Comparison of ENCODE assay signal across 2 cellular contexts in genomic region chr1:242586355-242586670, GRCh38.
TF ChIP-seq lines count a peak whose summit lies in the region.

No MANE protein-coding gene starts in this region.

TF ChIP-seq in GM23338, 12 proteins besides CTCF, POLR2A, EP300 and RAD21 (continued from another document):
- TF ChIP-seq, protein P1, sequence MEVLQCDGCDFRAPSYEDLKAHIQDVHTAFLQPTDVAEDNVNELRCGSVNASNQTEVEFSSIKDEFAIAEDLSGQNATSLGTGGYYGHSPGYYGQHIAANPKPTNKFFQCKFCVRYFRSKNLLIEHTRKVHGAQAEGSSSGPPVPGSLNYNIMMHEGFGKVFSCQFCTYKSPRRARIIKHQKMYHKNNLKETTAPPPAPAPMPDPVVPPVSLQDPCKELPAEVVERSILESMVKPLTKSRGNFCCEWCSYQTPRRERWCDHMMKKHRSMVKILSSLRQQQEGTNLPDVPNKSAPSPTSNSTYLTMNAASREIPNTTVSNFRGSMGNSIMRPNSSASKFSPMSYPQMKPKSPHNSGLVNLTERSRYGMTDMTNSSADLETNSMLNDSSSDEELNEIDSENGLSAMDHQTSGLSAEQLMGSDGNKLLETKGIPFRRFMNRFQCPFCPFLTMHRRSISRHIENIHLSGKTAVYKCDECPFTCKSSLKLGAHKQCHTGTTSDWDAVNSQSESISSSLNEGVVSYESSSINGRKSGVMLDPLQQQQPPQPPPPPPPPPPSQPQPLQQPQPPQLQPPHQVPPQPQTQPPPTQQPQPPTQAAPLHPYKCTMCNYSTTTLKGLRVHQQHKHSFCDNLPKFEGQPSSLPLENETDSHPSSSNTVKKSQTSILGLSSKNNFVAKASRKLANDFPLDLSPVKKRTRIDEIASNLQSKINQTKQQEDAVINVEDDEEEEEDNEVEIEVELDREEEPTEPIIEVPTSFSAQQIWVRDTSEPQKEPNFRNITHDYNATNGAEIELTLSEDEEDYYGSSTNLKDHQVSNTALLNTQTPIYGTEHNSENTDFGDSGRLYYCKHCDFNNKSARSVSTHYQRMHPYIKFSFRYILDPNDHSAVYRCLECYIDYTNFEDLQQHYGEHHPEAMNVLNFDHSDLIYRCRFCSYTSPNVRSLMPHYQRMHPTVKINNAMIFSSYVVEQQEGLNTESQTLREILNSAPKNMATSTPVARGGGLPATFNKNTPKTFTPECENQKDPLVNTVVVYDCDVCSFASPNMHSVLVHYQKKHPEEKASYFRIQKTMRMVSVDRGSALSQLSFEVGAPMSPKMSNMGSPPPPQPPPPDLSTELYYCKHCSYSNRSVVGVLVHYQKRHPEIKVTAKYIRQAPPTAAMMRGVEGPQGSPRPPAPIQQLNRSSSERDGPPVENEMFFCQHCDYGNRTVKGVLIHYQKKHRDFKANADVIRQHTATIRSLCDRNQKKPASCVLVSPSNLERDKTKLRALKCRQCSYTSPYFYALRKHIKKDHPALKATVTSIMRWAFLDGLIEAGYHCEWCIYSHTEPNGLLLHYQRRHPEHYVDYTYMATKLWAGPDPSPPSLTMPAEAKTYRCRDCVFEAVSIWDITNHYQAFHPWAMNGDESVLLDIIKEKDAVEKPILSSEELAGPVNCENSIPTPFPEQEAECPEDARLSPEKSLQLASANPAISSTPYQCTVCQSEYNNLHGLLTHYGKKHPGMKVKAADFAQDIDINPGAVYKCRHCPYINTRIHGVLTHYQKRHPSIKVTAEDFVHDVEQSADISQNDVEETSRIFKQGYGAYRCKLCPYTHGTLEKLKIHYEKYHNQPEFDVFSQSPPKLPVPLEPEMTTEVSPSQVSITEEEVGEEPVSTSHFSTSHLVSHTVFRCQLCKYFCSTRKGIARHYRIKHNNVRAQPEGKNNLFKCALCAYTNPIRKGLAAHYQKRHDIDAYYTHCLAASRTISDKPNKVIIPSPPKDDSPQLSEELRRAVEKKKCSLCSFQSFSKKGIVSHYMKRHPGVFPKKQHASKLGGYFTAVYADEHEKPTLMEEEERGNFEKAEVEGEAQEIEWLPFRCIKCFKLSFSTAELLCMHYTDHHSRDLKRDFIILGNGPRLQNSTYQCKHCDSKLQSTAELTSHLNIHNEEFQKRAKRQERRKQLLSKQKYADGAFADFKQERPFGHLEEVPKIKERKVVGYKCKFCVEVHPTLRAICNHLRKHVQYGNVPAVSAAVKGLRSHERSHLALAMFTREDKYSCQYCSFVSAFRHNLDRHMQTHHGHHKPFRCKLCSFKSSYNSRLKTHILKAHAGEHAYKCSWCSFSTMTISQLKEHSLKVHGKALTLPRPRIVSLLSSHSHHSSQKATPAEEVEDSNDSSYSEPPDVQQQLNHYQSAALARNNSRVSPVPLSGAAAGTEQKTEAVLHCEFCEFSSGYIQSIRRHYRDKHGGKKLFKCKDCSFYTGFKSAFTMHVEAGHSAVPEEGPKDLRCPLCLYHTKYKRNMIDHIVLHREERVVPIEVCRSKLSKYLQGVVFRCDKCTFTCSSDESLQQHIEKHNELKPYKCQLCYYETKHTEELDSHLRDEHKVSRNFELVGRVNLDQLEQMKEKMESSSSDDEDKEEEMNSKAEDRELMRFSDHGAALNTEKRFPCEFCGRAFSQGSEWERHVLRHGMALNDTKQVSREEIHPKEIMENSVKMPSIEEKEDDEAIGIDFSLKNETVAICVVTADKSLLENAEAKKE (CRISPR knock-in tag; IDR thresholded peaks at IDR 0.05) = no peak
- no peak for TF ChIP-seq CREB1 (CRISPR knock-in tag; IDR thresholded peaks at IDR 0.05; ENCODE audit: low read depth)
- no peak for TF ChIP-seq ZNF331 (CRISPR knock-in tag; IDR thresholded peaks at IDR 0.05; ENCODE audit: low read depth)
- no peak for TF ChIP-seq REST (IDR thresholded peaks at IDR 0.05; ENCODE audit: unreplicated experiment)
- TF ChIP-seq ZNF114 (CRISPR knock-in tag; IDR thresholded peaks at IDR 0.05) = no peak

TF ChIP-seq in H1, 55 proteins besides CTCF, POLR2A, EP300 and RAD21:
- TF ChIP-seq, protein P2, sequence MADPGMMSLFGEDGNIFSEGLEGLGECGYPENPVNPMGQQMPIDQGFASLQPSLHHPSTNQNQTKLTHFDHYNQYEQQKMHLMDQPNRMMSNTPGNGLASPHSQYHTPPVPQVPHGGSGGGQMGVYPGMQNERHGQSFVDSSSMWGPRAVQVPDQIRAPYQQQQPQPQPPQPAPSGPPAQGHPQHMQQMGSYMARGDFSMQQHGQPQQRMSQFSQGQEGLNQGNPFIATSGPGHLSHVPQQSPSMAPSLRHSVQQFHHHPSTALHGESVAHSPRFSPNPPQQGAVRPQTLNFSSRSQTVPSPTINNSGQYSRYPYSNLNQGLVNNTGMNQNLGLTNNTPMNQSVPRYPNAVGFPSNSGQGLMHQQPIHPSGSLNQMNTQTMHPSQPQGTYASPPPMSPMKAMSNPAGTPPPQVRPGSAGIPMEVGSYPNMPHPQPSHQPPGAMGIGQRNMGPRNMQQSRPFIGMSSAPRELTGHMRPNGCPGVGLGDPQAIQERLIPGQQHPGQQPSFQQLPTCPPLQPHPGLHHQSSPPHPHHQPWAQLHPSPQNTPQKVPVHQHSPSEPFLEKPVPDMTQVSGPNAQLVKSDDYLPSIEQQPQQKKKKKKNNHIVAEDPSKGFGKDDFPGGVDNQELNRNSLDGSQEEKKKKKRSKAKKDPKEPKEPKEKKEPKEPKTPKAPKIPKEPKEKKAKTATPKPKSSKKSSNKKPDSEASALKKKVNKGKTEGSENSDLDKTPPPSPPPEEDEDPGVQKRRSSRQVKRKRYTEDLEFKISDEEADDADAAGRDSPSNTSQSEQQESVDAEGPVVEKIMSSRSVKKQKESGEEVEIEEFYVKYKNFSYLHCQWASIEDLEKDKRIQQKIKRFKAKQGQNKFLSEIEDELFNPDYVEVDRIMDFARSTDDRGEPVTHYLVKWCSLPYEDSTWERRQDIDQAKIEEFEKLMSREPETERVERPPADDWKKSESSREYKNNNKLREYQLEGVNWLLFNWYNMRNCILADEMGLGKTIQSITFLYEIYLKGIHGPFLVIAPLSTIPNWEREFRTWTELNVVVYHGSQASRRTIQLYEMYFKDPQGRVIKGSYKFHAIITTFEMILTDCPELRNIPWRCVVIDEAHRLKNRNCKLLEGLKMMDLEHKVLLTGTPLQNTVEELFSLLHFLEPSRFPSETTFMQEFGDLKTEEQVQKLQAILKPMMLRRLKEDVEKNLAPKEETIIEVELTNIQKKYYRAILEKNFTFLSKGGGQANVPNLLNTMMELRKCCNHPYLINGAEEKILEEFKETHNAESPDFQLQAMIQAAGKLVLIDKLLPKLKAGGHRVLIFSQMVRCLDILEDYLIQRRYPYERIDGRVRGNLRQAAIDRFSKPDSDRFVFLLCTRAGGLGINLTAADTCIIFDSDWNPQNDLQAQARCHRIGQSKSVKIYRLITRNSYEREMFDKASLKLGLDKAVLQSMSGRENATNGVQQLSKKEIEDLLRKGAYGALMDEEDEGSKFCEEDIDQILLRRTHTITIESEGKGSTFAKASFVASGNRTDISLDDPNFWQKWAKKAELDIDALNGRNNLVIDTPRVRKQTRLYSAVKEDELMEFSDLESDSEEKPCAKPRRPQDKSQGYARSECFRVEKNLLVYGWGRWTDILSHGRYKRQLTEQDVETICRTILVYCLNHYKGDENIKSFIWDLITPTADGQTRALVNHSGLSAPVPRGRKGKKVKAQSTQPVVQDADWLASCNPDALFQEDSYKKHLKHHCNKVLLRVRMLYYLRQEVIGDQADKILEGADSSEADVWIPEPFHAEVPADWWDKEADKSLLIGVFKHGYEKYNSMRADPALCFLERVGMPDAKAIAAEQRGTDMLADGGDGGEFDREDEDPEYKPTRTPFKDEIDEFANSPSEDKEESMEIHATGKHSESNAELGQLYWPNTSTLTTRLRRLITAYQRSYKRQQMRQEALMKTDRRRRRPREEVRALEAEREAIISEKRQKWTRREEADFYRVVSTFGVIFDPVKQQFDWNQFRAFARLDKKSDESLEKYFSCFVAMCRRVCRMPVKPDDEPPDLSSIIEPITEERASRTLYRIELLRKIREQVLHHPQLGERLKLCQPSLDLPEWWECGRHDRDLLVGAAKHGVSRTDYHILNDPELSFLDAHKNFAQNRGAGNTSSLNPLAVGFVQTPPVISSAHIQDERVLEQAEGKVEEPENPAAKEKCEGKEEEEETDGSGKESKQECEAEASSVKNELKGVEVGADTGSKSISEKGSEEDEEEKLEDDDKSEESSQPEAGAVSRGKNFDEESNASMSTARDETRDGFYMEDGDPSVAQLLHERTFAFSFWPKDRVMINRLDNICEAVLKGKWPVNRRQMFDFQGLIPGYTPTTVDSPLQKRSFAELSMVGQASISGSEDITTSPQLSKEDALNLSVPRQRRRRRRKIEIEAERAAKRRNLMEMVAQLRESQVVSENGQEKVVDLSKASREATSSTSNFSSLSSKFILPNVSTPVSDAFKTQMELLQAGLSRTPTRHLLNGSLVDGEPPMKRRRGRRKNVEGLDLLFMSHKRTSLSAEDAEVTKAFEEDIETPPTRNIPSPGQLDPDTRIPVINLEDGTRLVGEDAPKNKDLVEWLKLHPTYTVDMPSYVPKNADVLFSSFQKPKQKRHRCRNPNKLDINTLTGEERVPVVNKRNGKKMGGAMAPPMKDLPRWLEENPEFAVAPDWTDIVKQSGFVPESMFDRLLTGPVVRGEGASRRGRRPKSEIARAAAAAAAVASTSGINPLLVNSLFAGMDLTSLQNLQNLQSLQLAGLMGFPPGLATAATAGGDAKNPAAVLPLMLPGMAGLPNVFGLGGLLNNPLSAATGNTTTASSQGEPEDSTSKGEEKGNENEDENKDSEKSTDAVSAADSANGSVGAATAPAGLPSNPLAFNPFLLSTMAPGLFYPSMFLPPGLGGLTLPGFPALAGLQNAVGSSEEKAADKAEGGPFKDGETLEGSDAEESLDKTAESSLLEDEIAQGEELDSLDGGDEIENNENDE (IDR thresholded peaks at IDR 0.05; ENCODE audit: insufficient replicate concordance, low read length) = peak; percentile 19
- TF ChIP-seq CREB1 (IDR thresholded peaks at IDR 0.05) = no peak
- TF ChIP-seq GABPA (IDR thresholded peaks at IDR 0.05; ENCODE audit: borderline replicate concordance, insufficient read depth, low read length) = no peak
- TF ChIP-seq EZH2 (IDR thresholded peaks at IDR 0.05; ENCODE audit: low read depth, low read length, severe bottlenecking) = no peak
- peak; percentile 11 for TF ChIP-seq KDM4A (IDR thresholded peaks at IDR 0.05; ENCODE audit: low read depth, low read length, severe bottlenecking)
- TF ChIP-seq KDM1A (IDR thresholded peaks at IDR 0.05; ENCODE audit: borderline replicate concordance, low read length) = no peak
